ENCODE assay signal across 14 cellular contexts in genomic region chr20:10985536-10985935, GRCh38.
DNase-seq lines count a peak whose midpoint lies in the region; FAIRE-seq and TF ChIP-seq lines count a peak whose summit lies in the region.
"Had no signal": no experiment of that assay in that cellular context is flagged by ENCODE, and none has a peak within 500 bp of the region (broad histone marks: within the 10 kb centered on the region; RNA-seq: fewer than 3 reads in every experiment).

No MANE protein-coding gene starts in this region.

- H3K4me3 ChIP-seq in fibroblast of mammary gland (ENCODE audit: control insufficient read depth, low read depth, low read length): no peak overlapping the region
- H3K4me3 ChIP-seq: pancreas had no signal

- no peak for TF ChIP-seq POLR2A in erythroblast (IDR thresholded peaks at IDR 0.05; ENCODE audit: low read length)
- no peak for TF ChIP-seq POLR2A in H54 (IDR thresholded peaks at IDR 0.05; ENCODE audit: low read depth, low read length)

- DNase-seq in EH (ENCODE audit: low read depth) (peak; percentile 81), fibroblast of mammary gland (ENCODE audit: low read depth) (peak; percentile 75), renal cortical epithelial cell (ENCODE audit: low read depth) (peak; percentile 77), erythroblast (lab: John Stamatoyannopoulos, UW) (no peak), H54 (ENCODE audit: insufficient read length, low spot score) (no peak), frontal cortex (ENCODE audit: low spot score in 2 of 2) (no peak), T-helper 1 cell (no peak)
- DNase-seq: activated T-cell treated with anti-CD3 and anti-CD28 coated beads for 4 hours; amygdala; NCI-H1092; NCI-H524; pancreas; stimulated activated CD4-positive, alpha-beta T cell treated with anti-CD3 and anti-CD28 coated beads, Interleukin-4, amount 100 ng/mL, for 24 hours had no signal

- TF ChIP-seq CTCF in VCaP (conservative IDR thresholded peaks at IDR 0.05) (no peak), fibroblast of mammary gland (conservative IDR thresholded peaks at IDR 0.05; ENCODE audit: control insufficient read depth, insufficient read depth, low read depth, low read length) (no peak)

- H3K27ac ChIP-seq in VCaP: peak overlapping the region; percentile 76

- FAIRE-seq in H54 (lab: Jason Lieb, UNC): no peak
- FAIRE-seq in frontal cortex (lab: Jason Lieb, UNC): no peak
- FAIRE-seq: pancreas had no signal

Comparison
In these comparisons a context has a peak if more than half of its experiments do, and no peak if none do; other contexts are left out.
1. DNase-seq: peak in EH (single experiment), fibroblast of mammary gland (single experiment) and renal cortical epithelial cell (single experiment); none in erythroblast (0 of 2), H54 (single experiment), frontal cortex (0 of 2) and T-helper 1 cell (0 of 5).